In the genomic region with DNA sequence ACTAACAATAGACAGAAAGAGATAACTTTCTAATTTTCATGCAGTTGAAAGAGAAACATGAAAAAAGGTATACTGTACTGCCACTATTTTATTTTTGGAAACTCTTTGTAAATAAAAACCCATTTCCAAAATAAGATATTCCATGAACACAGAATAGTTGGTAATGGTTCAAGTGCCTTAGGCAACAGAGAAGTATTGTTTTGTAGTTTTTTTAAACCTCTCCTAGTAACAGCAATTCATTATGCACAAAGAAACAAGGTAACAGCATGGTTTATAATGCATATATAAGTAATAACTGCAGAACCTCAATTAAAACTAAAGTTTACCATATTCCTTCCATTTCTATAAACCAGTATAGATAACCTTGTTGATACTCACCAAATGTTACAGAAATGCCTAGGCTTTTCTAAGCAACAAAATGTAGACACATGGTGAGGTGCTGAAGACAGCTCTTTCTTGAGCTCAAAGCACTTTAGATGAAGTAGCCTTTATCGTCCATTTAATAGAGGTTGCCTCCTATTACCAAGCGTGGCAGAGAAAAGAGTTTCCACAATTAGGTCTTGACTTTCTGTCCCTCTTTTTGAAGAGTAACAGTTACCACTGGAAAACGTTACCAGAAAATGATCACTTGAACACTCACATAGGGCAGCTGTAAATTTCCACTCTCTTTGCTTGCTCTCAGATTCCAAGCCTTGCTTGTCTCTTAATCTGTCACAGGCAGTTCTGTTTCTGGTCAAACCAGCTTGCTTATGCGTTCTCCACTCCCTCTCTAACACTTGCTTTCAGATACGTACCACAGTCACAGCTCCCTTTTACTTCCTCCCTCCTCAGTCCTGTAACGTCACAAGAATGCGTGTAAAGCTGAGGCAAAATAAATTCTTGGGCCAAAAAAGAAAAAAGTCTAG, we compare ENCODE assay signal across 1 cellular context.
TF ChIP-seq lines count a peak whose summit lies in the region.

No MANE protein-coding gene starts in this region.

TF ChIP-seq in GM23338, 12 proteins besides CTCF, POLR2A, EP300 and RAD21 (continued from another document):
- TF ChIP-seq ZNF462 (CRISPR knock-in tag; IDR thresholded peaks at IDR 0.05) (no peak), CREB1 (CRISPR knock-in tag; IDR thresholded peaks at IDR 0.05; ENCODE audit: low read depth) (no peak), NANOG (IDR thresholded peaks at IDR 0.05; ENCODE audit: borderline replicate concordance) (no peak), ZNF331 (CRISPR knock-in tag; IDR thresholded peaks at IDR 0.05; ENCODE audit: low read depth) (no peak), JUNB (IDR thresholded peaks at IDR 0.05; ENCODE audit: unreplicated experiment) (no peak)
